Comparison of ENCODE assay signal across 15 cellular contexts in genomic region chr11:70029831-70030811, GRCh38. TPM values are rescaled to one million over a fixed set of nuclear protein-coding genes. Genes with fewer than 3 reads are reported as not detected.
"Had no signal": no experiment of that assay in that cellular context is flagged by ENCODE, and none has a peak within 500 bp of the region (broad histone marks: within the 10 kb centered on the region; RNA-seq: fewer than 3 reads in every experiment).

No MANE protein-coding gene starts in this region.

- H3K36me3 ChIP-seq: cardiac muscle cell, stomach had no signal

- H3K9me3 ChIP-seq: stomach had no signal

- H3K27ac ChIP-seq: cardiac muscle cell, epithelial cell of prostate, stomach had no signal

- DNase-seq: activated CD4-positive, alpha-beta T cell treated with anti-CD3 and anti-CD28 coated beads for 1 hour; activated CD4-positive, alpha-beta T cell treated with anti-CD3 and anti-CD28 coated beads, Interleukin-2, amount 50 U/mL, for 48 hours; activated naive CD8-positive, alpha-beta T cell treated with anti-CD3 and anti-CD28 coated beads, Interleukin-2, amount 10 ng/mL, durations not matched to agents 7 days and 5 days; activated T-cell treated with anti-CD3 and anti-CD28 coated beads, Interleukin-2, amount 50 U/mL, for 72 hours; effector CD8-positive, alpha-beta T cell; hypothalamus; kidney glomerular epithelial cell; naive B cell; nucleus accumbens; stimulated activated CD4-positive, alpha-beta T cell treated with anti-CD3 and anti-CD28 coated beads, Interleukin-15, amount 100 ng/mL, for 24 hours; stimulated activated CD4-positive, alpha-beta T cell treated with anti-CD3 and anti-CD28 coated beads, Interleukin-4, amount 100 ng/mL, for 24 hours; stomach had no signal

- H3K4me3 ChIP-seq: cardiac muscle cell, stomach had no signal

- ATAC-seq: activated T-cell treated with anti-CD3 and anti-CD28 coated beads, Interleukin-2, amount 50 U/mL, for 72 hours had no signal

RNA-seq across cellular contexts. Expression of gene ANO1, which starts 48.0 kb away (rescaled TPM):
- total RNA-seq: activated naive CD8-positive, alpha-beta T cell treated with anti-CD3 and anti-CD28 coated beads, Interleukin-2, amount 10 ng/mL, durations not matched to agents 7 days and 5 days; activated T-cell treated with anti-CD3 and anti-CD28 coated beads, Interleukin-2, amount 50 U/mL, for 72 hours; lung microvascular endothelial cell had no signal
